ENCODE assay signal across 1 cellular context in genomic region chr6:108584323-108584722, GRCh38.
TF ChIP-seq lines count a peak whose summit lies in the region.

No MANE protein-coding gene starts in this region.

TF ChIP-seq in IMR-90, 13 proteins besides CTCF, POLR2A, EP300 and RAD21:
- no peak for TF ChIP-seq BHLHE40 (IDR thresholded peaks at IDR 0.05; ENCODE audit: low read depth, low read length)
- TF ChIP-seq RFX5 (IDR thresholded peaks at IDR 0.05; ENCODE audit: low read depth, low read length), result no peak
- no peak for TF ChIP-seq CEBPB (IDR thresholded peaks at IDR 0.05; ENCODE audit: low read depth, low read length)
- no peak for TF ChIP-seq RCOR1 (IDR thresholded peaks at IDR 0.05; ENCODE audit: insufficient replicate concordance, low read length)
- TF ChIP-seq MAZ (IDR thresholded peaks at IDR 0.05; ENCODE audit: borderline replicate concordance, low read depth, low read length), result no peak
- TF ChIP-seq NFE2L2 (IDR thresholded peaks at IDR 0.05; ENCODE audit: low read depth, low read length), result no peak
- no peak for TF ChIP-seq ELK1 (IDR thresholded peaks at IDR 0.05; ENCODE audit: borderline replicate concordance, low read depth, low read length)
- no peak for TF ChIP-seq FOS (IDR thresholded peaks at IDR 0.05; ENCODE audit: low read depth, low read length)
- TF ChIP-seq CHD1 (IDR thresholded peaks at IDR 0.05; ENCODE audit: low read depth, low read length), result no peak
- no peak for TF ChIP-seq SMC3 (IDR thresholded peaks at IDR 0.05; ENCODE audit: low read depth, low read length)
- no peak for TF ChIP-seq MXI1 (IDR thresholded peaks at IDR 0.05; ENCODE audit: borderline replicate concordance, low read depth, low read length)
- TF ChIP-seq MAFK (IDR thresholded peaks at IDR 0.05; ENCODE audit: low read depth, low read length), result no peak
TF ChIP-seq in IMR-90: peak in this region for 0.
